In the genomic region with DNA sequence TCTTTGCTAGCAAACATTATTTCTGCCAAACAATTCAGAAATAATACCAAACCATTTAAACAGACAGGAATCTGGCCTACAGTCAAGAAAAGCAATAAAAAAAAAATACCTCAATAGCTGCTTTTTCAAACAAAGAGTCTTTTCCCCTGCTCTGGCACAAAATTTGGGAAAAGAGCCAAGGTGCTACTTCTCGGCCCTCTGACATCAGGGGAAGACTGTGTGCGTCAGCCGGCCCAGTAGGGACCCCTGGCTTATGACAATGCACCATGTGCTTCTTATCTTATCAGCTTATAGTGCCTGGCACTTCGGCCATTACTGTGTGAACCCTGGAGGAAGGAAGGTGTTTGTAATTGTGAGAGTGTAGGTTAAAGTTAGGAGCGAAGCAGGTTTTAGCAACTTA, we compare ENCODE assay signal across 11 cellular contexts.
DNase-seq lines count a peak whose midpoint lies in the region; ATAC-seq, FAIRE-seq and TF ChIP-seq lines count a peak whose summit lies in the region.
"Had no signal": no experiment of that assay in that cellular context is flagged by ENCODE, and none has a peak within 500 bp of the region (broad histone marks: within the 10 kb centered on the region; RNA-seq: fewer than 3 reads in every experiment).

No MANE protein-coding gene starts in this region.

- H3K27ac Mint-ChIP-seq in osteocyte (ENCODE audit: unreplicated experiment), result peak overlapping the region; percentile 90
- no peak overlapping the region for H3K27ac Mint-ChIP-seq in stimulated activated naive B cell treated with anti-CD40 and anti-IgM and Interleukin-4, amounts not matched to agents 10 μg/mL and 1 μg/mL and 100 μg/mL, for 72 hours
- H3K27ac Mint-ChIP-seq: natural killer cell treated with Interleukin-12 subunit alpha and Interleukin-12 subunit beta and Interleukin-15 and Interleukin-18, amount 100 ng/mL, for 72 hours; T-helper 1 cell treated with Interleukin-12 subunit alpha and Interleukin-12 subunit beta and Interleukin-4 antibody, amounts not matched to agents 30 μg/mL and 1 μg/mL, for 36 hours had no signal

- peak overlapping the region in 1 of 4 donors; percentile 17 for H3K27ac ChIP-seq in esophagus muscularis mucosa (replicated peaks in 1 of 4)

- no peak for TF ChIP-seq EP300 in esophagus muscularis mucosa (IDR thresholded peaks at IDR 0.05)

- no peak for TF ChIP-seq POLR2A in esophagus muscularis mucosa (IDR thresholded peaks at IDR 0.05; ENCODE audit: low read depth)

- no peaks in the 10 kb centered on the region for H3K36me3 Mint-ChIP-seq in osteocyte (ENCODE audit: unreplicated experiment)
- H3K36me3 Mint-ChIP-seq in stimulated activated naive B cell treated with anti-CD40 and anti-IgM and Interleukin-4, amounts not matched to agents 10 μg/mL and 1 μg/mL and 100 μg/mL, for 72 hours, result no peaks in the 10 kb centered on the region
- H3K36me3 Mint-ChIP-seq: natural killer cell treated with Interleukin-12 subunit alpha and Interleukin-12 subunit beta and Interleukin-15 and Interleukin-18, amount 100 ng/mL, for 72 hours had no signal

- 28% methylated on average over 5 of the region's 5 CpGs for WGBS in esophagus muscularis mucosa

- no peaks in the 10 kb centered on the region for H3K9me3 ChIP-seq in esophagus muscularis mucosa

- ATAC-seq in stimulated activated naive B cell treated with anti-CD40 and anti-IgM and Interleukin-4, amounts not matched to agents 10 μg/mL and 1 μg/mL and 100 μg/mL, for 72 hours (replicated peaks), result no peak
- ATAC-seq in HG03378 (IDR thresholded peaks at IDR 0.05; ENCODE audit: unreplicated experiment) (no peak), HG03439 (IDR thresholded peaks at IDR 0.05; ENCODE audit: unreplicated experiment) (no peak)
- ATAC-seq: natural killer cell treated with Interleukin-12 subunit alpha and Interleukin-12 subunit beta and Interleukin-15 and Interleukin-18, amount 100 ng/mL, for 72 hours had no signal

- DNase-seq in ACHN (peak; percentile 52), RCC 7860 (ENCODE audit: low spot score) (peak; percentile 50), globus pallidus (ENCODE audit: low spot score) (peak; percentile 38), osteocyte (ENCODE audit: extremely low spot score, unreplicated experiment) (no peak), esophagus muscularis mucosa (ENCODE audit: extremely low spot score) (no peak)
- no peak for DNase-seq in stimulated activated naive B cell treated with anti-CD40 and anti-IgM and Interleukin-4, amounts not matched to agents 10 μg/mL and 1 μg/mL and 100 μg/mL, for 72 hours
- DNase-seq: NCI-H187 treated with DMSO at 0.1 percent for 48 hours had no signal

- TF ChIP-seq CTCF in osteocyte (IDR thresholded peaks at IDR 0.05), result no peak
- no peak for TF ChIP-seq CTCF in esophagus muscularis mucosa (IDR thresholded peaks at IDR 0.05)

- H3K36me3 ChIP-seq in esophagus muscularis mucosa, result no peaks in the 10 kb centered on the region

- no peak overlapping the region for H3K4me3 ChIP-seq in esophagus muscularis mucosa

- peaks cover 13 to 20% (median 17%) of the 10 kb centered on the region in 4 donors for H3K4me1 ChIP-seq in esophagus muscularis mucosa

- intact Hi-C loops in esophagus muscularis mucosa (cut with DNase I), result no loop called here

- H3K4me3 Mint-ChIP-seq in osteocyte (ENCODE audit: unreplicated experiment), result no peak overlapping the region
- no peak overlapping the region for H3K4me3 Mint-ChIP-seq in stimulated activated naive B cell treated with anti-CD40 and anti-IgM and Interleukin-4, amounts not matched to agents 10 μg/mL and 1 μg/mL and 100 μg/mL, for 72 hours
- H3K4me3 Mint-ChIP-seq: natural killer cell treated with Interleukin-12 subunit alpha and Interleukin-12 subunit beta and Interleukin-15 and Interleukin-18, amount 100 ng/mL, for 72 hours; T-helper 1 cell treated with Interleukin-12 subunit alpha and Interleukin-12 subunit beta and Interleukin-4 antibody, amounts not matched to agents 30 μg/mL and 1 μg/mL, for 36 hours had no signal

- H3K9me3 Mint-ChIP-seq in osteocyte (ENCODE audit: unreplicated experiment), result peaks cover 3% of the 10 kb centered on the region
- no peaks in the 10 kb centered on the region for H3K9me3 Mint-ChIP-seq in stimulated activated naive B cell treated with anti-CD40 and anti-IgM and Interleukin-4, amounts not matched to agents 10 μg/mL and 1 μg/mL and 100 μg/mL, for 72 hours
- H3K9me3 Mint-ChIP-seq: natural killer cell treated with Interleukin-12 subunit alpha and Interleukin-12 subunit beta and Interleukin-15 and Interleukin-18, amount 100 ng/mL, for 72 hours; T-helper 1 cell treated with Interleukin-12 subunit alpha and Interleukin-12 subunit beta and Interleukin-4 antibody, amounts not matched to agents 30 μg/mL and 1 μg/mL, for 36 hours had no signal

- no peaks in the 10 kb centered on the region for H3K27me3 Mint-ChIP-seq in osteocyte (ENCODE audit: unreplicated experiment)
- H3K27me3 Mint-ChIP-seq in stimulated activated naive B cell treated with anti-CD40 and anti-IgM and Interleukin-4, amounts not matched to agents 10 μg/mL and 1 μg/mL and 100 μg/mL, for 72 hours, result no peaks in the 10 kb centered on the region
- H3K27me3 Mint-ChIP-seq: natural killer cell treated with Interleukin-12 subunit alpha and Interleukin-12 subunit beta and Interleukin-15 and Interleukin-18, amount 100 ng/mL, for 72 hours had no signal

- in situ Hi-C loops in ACHN (cut with HindIII; ENCODE audit: low pct_ligation_motif_present, low pct_unique_long_range_greater_than_20kb, low sequenced_read_pairs), result no loop called here

- peaks cover 17% of the 10 kb centered on the region for H3K4me1 Mint-ChIP-seq in osteocyte (ENCODE audit: unreplicated experiment)
- H3K4me1 Mint-ChIP-seq in stimulated activated naive B cell treated with anti-CD40 and anti-IgM and Interleukin-4, amounts not matched to agents 10 μg/mL and 1 μg/mL and 100 μg/mL, for 72 hours, result peaks cover 0 to 5% of the 10 kb centered on the region in 2 donors

- FAIRE-seq in RCC 7860 (lab: Jason Lieb, UNC), result peak; percentile 55

- H3K27me3 ChIP-seq in esophagus muscularis mucosa, result no peaks in the 10 kb centered on the region

Comparison
In these comparisons a context has a peak if more than half of its experiments do, and no peak if none do; other contexts are left out.
1. DNase-seq: peak in ACHN (single experiment), RCC 7860 (single experiment) and globus pallidus (single experiment); none in osteocyte (single experiment), stimulated activated naive B cell treated with anti-CD40 and anti-IgM and Interleukin-4, amounts not matched to agents 10 μg/mL and 1 μg/mL and 100 μg/mL, for 72 hours (single experiment) and esophagus muscularis mucosa (single experiment).